Comparison of ENCODE assay signal across 14 cellular contexts in the genomic region with DNA sequence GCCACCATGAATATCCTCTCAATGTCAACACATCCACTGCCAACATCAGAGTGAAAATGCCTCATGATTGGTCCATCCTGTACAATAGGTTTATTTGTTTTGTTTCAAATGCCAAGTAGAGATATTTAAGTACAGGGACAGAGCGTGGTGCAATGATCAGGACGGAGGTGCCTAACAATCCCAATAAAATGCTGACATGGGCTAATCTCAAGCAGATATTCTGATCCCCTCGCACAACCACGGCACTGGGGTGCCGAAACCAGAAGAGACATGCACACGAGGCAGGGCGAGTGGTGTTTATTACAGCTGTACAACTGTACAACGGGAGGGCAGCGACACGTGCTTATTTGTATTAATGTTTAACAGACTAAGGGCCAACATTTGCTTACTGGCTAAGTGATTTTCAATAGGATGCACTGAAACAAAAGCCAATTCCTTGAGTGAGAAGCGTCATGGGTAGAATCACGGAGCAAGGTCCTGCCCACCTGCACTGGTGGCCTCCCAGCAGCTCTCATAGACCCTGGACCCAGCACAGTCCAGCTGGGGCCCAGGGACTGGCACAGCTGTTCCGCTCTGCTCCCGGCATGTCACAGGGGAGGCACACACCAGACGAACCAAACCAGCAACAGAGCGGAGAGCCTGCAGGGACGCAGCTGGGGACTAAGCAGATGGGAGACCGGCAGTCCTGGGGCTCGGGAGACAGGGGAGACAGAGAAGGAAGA.
A peak's percentile ranks its signal among the peaks of the same experiment; 100 is the strongest.
DNase-seq lines count a peak whose midpoint lies in the region; ATAC-seq and TF ChIP-seq lines count a peak whose summit lies in the region.
"Had no signal": no experiment of that assay in that cellular context is flagged by ENCODE, and none has a peak within 500 bp of the region (broad histone marks: within the 10 kb centered on the region; RNA-seq: fewer than 3 reads in every experiment).

No MANE protein-coding gene starts in this region.

- H3K9me3 Mint-ChIP-seq in activated naive CD4-positive, alpha-beta T cell treated with anti-CD3 and anti-CD28 coated beads, Interleukin-2, amount 50 U/mL, for 24 hours = no peaks in the 10 kb centered on the region
- no peaks in the 10 kb centered on the region for H3K9me3 Mint-ChIP-seq in activated naive CD4-positive, alpha-beta T cell treated with anti-CD3 and anti-CD28 coated beads, Interleukin-2, amount 50 U/mL, for 72 hours

- H3K4me1 ChIP-seq in mucosa of descending colon (ENCODE audit: low read depth) (peaks cover 49% of the 10 kb centered on the region), tibial nerve (peaks cover 0 to 94% (median 79%) of the 10 kb centered on the region in 4 donors)

- no peak for TF ChIP-seq EP300 in tibial nerve (IDR thresholded peaks at IDR 0.05)

- TF ChIP-seq POLR2A in tibial nerve (IDR thresholded peaks at IDR 0.05) = no peak

- intact Hi-C loops in mucosa of descending colon (cut with DNase I, micrococcal nuclease) = no loop called here

- H3K4me3 ChIP-seq in mucosa of descending colon = no peak overlapping the region
- no peak overlapping the region for H3K4me3 ChIP-seq in tibial nerve
- H3K4me3 ChIP-seq: GM12878 had no signal

- peak overlapping the region; percentile 68 for H3K27ac ChIP-seq in angular gyrus (ENCODE audit: low read depth, low read length)
- H3K27ac ChIP-seq in tibial nerve = peak overlapping the region; percentile 4 to 90 (median 62)

- no peaks in the 10 kb centered on the region for H3K36me3 Mint-ChIP-seq in activated naive CD4-positive, alpha-beta T cell treated with anti-CD3 and anti-CD28 coated beads, Interleukin-2, amount 50 U/mL, for 24 hours
- H3K36me3 Mint-ChIP-seq in activated naive CD4-positive, alpha-beta T cell treated with anti-CD3 and anti-CD28 coated beads, Interleukin-2, amount 50 U/mL, for 72 hours = peaks cover 8 to 12% of the 10 kb centered on the region in 2 donors

- 62 to 63% methylated on average over 19 of the region's 19 CpGs for WGBS in tibial nerve, 2 donors

- peak overlapping the region; percentile 30 for H3K27ac Mint-ChIP-seq in activated naive CD4-positive, alpha-beta T cell treated with anti-CD3 and anti-CD28 coated beads, Interleukin-2, amount 50 U/mL, for 24 hours
- no peak overlapping the region for H3K27ac Mint-ChIP-seq in activated naive CD4-positive, alpha-beta T cell treated with anti-CD3 and anti-CD28 coated beads, Interleukin-2, amount 50 U/mL, for 72 hours
- H3K27ac Mint-ChIP-seq: B cell had no signal

- H3K9me3 ChIP-seq in mucosa of descending colon (no peaks in the 10 kb centered on the region), tibial nerve (no peaks in the 10 kb centered on the region)

- no peak overlapping the region for H3K4me3 Mint-ChIP-seq in activated naive CD4-positive, alpha-beta T cell treated with anti-CD3 and anti-CD28 coated beads, Interleukin-2, amount 50 U/mL, for 24 hours
- H3K4me3 Mint-ChIP-seq: B cell had no signal

- no peak for TF ChIP-seq CTCF in mucosa of descending colon (IDR thresholded peaks at IDR 0.05)
- TF ChIP-seq CTCF in tibial nerve (IDR thresholded peaks at IDR 0.05) = no peak

- H3K27me3 ChIP-seq in tibial nerve = no peaks in the 10 kb centered on the region

- H3K27me3 Mint-ChIP-seq in activated naive CD4-positive, alpha-beta T cell treated with anti-CD3 and anti-CD28 coated beads, Interleukin-2, amount 50 U/mL, for 24 hours = no peaks in the 10 kb centered on the region
- H3K27me3 Mint-ChIP-seq: B cell had no signal

- DNase-seq in activated naive CD4-positive, alpha-beta T cell treated with anti-CD3 and anti-CD28 coated beads, Interleukin-2, amount 50 U/mL, for 72 hours (ENCODE audit: low spot score in 2 of 2) = no peak
- DNase-seq in mucosa of descending colon (peak in 2 of 3 donors; percentile 65 to 71), tibial nerve (ENCODE audit: low spot score in 2 of 2) (no peak), NCI-H2227 treated with DMSO at 0.1 percent for 48 hours (lab: John Stamatoyannopoulos, UW) (no peak), putamen (ENCODE audit: low spot score) (no peak), NCI-H2227 (lab: John Stamatoyannopoulos, UW; ENCODE audit: unreplicated experiment) (no peak)
- DNase-seq: activated CD8-positive, alpha-beta memory T cell treated with anti-CD3 and anti-CD28 coated beads, Interleukin-2, amount 50 U/mL, for 4 hours; effector CD4-positive, alpha-beta T cell; NCI-H1417 treated with DMSO at 0.1 percent for 48 hours; stimulated activated naive CD4-positive, alpha-beta T cell treated with Interleukin-2 at 50 U/mL for 16 hours had no signal

- no peak for ATAC-seq in activated naive CD4-positive, alpha-beta T cell treated with anti-CD3 and anti-CD28 coated beads, Interleukin-2, amount 50 U/mL, for 72 hours
- peak; percentile 65 for ATAC-seq in mucosa of descending colon
- ATAC-seq: GM12878 had no signal

- H3K4me1 Mint-ChIP-seq in activated naive CD4-positive, alpha-beta T cell treated with anti-CD3 and anti-CD28 coated beads, Interleukin-2, amount 50 U/mL, for 24 hours = peaks cover 74% of the 10 kb centered on the region

- H3K36me3 ChIP-seq in mucosa of descending colon (ENCODE audit: low read depth) (no peaks in the 10 kb centered on the region), tibial nerve (no peaks in the 10 kb centered on the region)

Comparison
In these comparisons a context has a peak if more than half of its experiments do, and no peak if none do; other contexts are left out.
1. DNase-seq: peak in mucosa of descending colon (2 of 3); none in activated naive CD4-positive, alpha-beta T cell treated with anti-CD3 and anti-CD28 coated beads, Interleukin-2, amount 50 U/mL, for 72 hours (0 of 2), tibial nerve (0 of 2), NCI-H2227 treated with DMSO at 0.1 percent for 48 hours (single experiment), putamen (single experiment) and NCI-H2227 (single experiment).